In the genomic region with DNA sequence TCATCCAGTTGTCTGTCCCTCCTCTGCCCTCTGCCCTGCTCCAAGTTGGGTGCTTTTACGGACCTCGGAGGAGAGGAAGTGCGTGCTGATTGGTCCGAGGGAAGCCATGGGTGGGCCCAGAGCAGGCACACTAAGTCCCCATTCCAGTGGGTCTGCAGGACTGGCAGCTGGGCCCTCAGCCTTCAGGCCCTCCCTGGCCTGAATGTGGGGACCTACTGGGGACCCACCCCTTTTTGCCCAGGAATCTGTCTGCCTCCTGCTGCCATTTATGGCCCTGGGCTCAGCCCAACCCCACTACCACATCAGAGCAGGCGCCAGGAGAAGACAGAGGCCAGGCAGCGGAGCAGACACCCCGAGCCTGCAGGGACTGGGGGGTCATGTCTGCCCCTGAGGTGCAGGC, we compare ENCODE assay signal across 6 cellular contexts.
"Had no signal": no experiment of that assay in that cellular context is flagged by ENCODE, and none has a peak within 500 bp of the region (broad histone marks: within the 10 kb centered on the region; RNA-seq: fewer than 3 reads in every experiment).

No MANE protein-coding gene starts in this region.

- H3K27ac Mint-ChIP-seq: GM23338, IgD-negative memory B cell had no signal

- H3K4me3 ChIP-seq: GM23338 had no signal

- H3K9me3 Mint-ChIP-seq: IgD-negative memory B cell had no signal

- H3K4me3 Mint-ChIP-seq: GM23338, IgD-negative memory B cell had no signal

- H2AFZ ChIP-seq: GM23338 had no signal

- ATAC-seq: GM23338 had no signal

- DNase-seq: HCEC 1CT, KBM-7 had no signal

- H3K4me1 Mint-ChIP-seq: IgD-negative memory B cell had no signal

- H3K4me2 ChIP-seq: GM23338 had no signal

- FAIRE-seq: H54, HTR-8/SVneo had no signal
